In the genomic region with DNA sequence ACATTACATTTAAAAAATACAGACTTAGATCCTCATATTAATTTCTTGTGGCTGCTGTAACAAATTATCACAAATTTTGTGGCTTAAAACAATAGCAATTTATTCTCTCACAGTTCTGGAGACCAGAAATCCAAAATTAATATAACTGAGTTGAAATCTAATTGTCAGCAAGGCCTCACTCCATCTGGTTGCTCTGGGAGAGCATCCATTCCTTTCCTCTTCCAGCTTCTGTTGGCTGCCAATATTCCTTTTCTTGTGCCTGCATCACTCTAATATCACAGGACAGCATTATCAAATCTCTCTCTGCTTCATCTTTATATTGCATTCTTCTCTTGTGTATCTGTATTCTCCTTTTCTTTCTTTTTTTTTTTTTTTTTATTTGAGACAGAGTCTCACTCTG, we compare ENCODE assay signal across 33 cellular contexts.
"Had no signal": no experiment of that assay in that cellular context is flagged by ENCODE, and none has a peak within 500 bp of the region (broad histone marks: within the 10 kb centered on the region; RNA-seq: fewer than 3 reads in every experiment).

No MANE protein-coding gene starts in this region.

- H3K4me1 Mint-ChIP-seq: activated B cell treated with CpG ODN at 0.5 μM for 24 hours; activated T-helper 17 cell treated with anti-CD3 and anti-CD28 coated beads, Interleukin-2, amount 50 U/mL, for 72 hours had no signal

- H3K9me3 ChIP-seq: adrenal gland, body of pancreas, breast epithelium had no signal

- H3K27ac ChIP-seq: adrenal gland, body of pancreas, brain microvascular endothelial cell, breast epithelium, VCaP had no signal

- H3K4me3 Mint-ChIP-seq: activated B cell treated with CpG ODN at 0.5 μM for 24 hours; activated CD4-positive, alpha-beta memory T cell treated with anti-CD3 and anti-CD28 coated beads for 36 hours; activated CD4-positive, alpha-beta T cell treated with anti-CD3 and anti-CD28 coated beads, Interleukin-2, amount 10 ng/mL, durations not matched to agents 24 days and 14 days; activated CD8-positive, alpha-beta T cell treated with anti-CD3 and anti-CD28 coated beads for 36 hours; activated naive CD4-positive, alpha-beta T cell treated with anti-CD3 and anti-CD28 coated beads for 36 hours; activated naive CD8-positive, alpha-beta T cell treated with anti-CD3 and anti-CD28 coated beads for 36 hours; activated T-cell treated with anti-CD3 and anti-CD28 coated beads, Interleukin-2, amount 50 U/mL, for 4 hours; activated T-cell treated with anti-CD3 and anti-CD28 coated beads, Interleukin-2, amount 50 U/mL, for 72 hours; activated T-helper 1 cell treated with anti-CD3 and anti-CD28 coated beads, Interleukin-12 subunit alpha, Interleukin-12 subunit beta, Interleukin-2, Interleukin-4 antibody, amounts not matched to agents 30 ng/mL and 10 ng/mL and 1 ng/mL, durations not matched to agents 14 hours and 24 hours and 36 hours; activated T-helper 17 cell treated with anti-CD3 and anti-CD28 coated beads, Interleukin-2, amount 50 U/mL, for 72 hours; central memory CD8-positive, alpha-beta T cell; T-helper 2 cell treated with Interferon-gamma antibody and Interleukin-4, amounts not matched to agents 5 μg/mL and 100 μg/mL, for 36 hours had no signal

- ATAC-seq: activated CD8-positive, alpha-beta T cell treated with anti-CD3 and anti-CD28 coated beads for 36 hours; activated naive CD4-positive, alpha-beta T cell treated with anti-CD3 and anti-CD28 coated beads, Interleukin-2, amount 50 U/mL, for 72 hours; activated T-cell treated with anti-CD3 and anti-CD28 coated beads, Interleukin-2, amount 50 U/mL, for 4 hours; activated T-cell treated with anti-CD3 and anti-CD28 coated beads, Interleukin-2, amount 50 U/mL, for 72 hours; activated T-helper 17 cell treated with anti-CD3 and anti-CD28 coated beads, Interleukin-2, amount 50 U/mL, for 72 hours; body of pancreas had no signal

- H3K27ac Mint-ChIP-seq: activated B cell treated with CpG ODN at 0.5 μM for 24 hours; activated CD4-positive, alpha-beta memory T cell treated with anti-CD3 and anti-CD28 coated beads for 36 hours; activated CD4-positive, alpha-beta T cell treated with anti-CD3 and anti-CD28 coated beads, Interleukin-2, amount 10 ng/mL, durations not matched to agents 24 days and 14 days; activated CD8-positive, alpha-beta T cell treated with anti-CD3 and anti-CD28 coated beads for 36 hours; activated naive CD4-positive, alpha-beta T cell treated with anti-CD3 and anti-CD28 coated beads for 36 hours; activated naive CD4-positive, alpha-beta T cell treated with anti-CD3 and anti-CD28 coated beads, Interleukin-2, amount 50 U/mL, for 72 hours; activated naive CD8-positive, alpha-beta T cell treated with anti-CD3 and anti-CD28 coated beads for 36 hours; activated T-cell treated with anti-CD3 and anti-CD28 coated beads, Interleukin-2, amount 50 U/mL, for 72 hours; activated T-helper 1 cell treated with anti-CD3 and anti-CD28 coated beads, Interleukin-12 subunit alpha, Interleukin-12 subunit beta, Interleukin-2, Interleukin-4 antibody, amounts not matched to agents 30 ng/mL and 10 ng/mL and 1 ng/mL, durations not matched to agents 14 hours and 24 hours and 36 hours; activated T-helper 17 cell treated with anti-CD3 and anti-CD28 coated beads, Interleukin-2, amount 50 U/mL, for 72 hours; T-helper 2 cell treated with Interferon-gamma antibody and Interleukin-4, amounts not matched to agents 5 μg/mL and 100 μg/mL, for 36 hours had no signal

- H3K27me3 Mint-ChIP-seq: activated B cell treated with CpG ODN at 0.5 μM for 24 hours; activated CD4-positive, alpha-beta memory T cell treated with anti-CD3 and anti-CD28 coated beads for 36 hours; activated CD4-positive, alpha-beta T cell treated with anti-CD3 and anti-CD28 coated beads, Interleukin-2, amount 10 ng/mL, durations not matched to agents 24 days and 14 days; activated CD8-positive, alpha-beta T cell treated with anti-CD3 and anti-CD28 coated beads for 36 hours; activated naive CD8-positive, alpha-beta T cell treated with anti-CD3 and anti-CD28 coated beads for 36 hours; activated T-helper 17 cell treated with anti-CD3 and anti-CD28 coated beads, Interleukin-2, amount 50 U/mL, for 72 hours; central memory CD8-positive, alpha-beta T cell had no signal

- DNase-seq: activated B cell treated with CpG ODN at 0.5 μM for 24 hours; activated CD4-positive, alpha-beta memory T cell treated with anti-CD3 and anti-CD28 coated beads for 36 hours; activated CD4-positive, alpha-beta T cell treated with anti-CD3 and anti-CD28 coated beads for 4 hours; activated CD4-positive, alpha-beta T cell treated with anti-CD3 and anti-CD28 coated beads, Interleukin-2, amount 50 U/mL, for 1 hour; activated CD4-positive, alpha-beta T cell treated with anti-CD3 and anti-CD28 coated beads, Interleukin-2, amount 50 U/mL, for 4 hours; activated CD4-positive, CD25-positive, alpha-beta regulatory T cell treated with anti-CD3 and anti-CD28 coated beads, Interleukin-2, amount 50 U/mL, for 72 hours; activated CD8-positive, alpha-beta memory T cell treated with anti-CD3 and anti-CD28 coated beads, Interleukin-2, amount 50 U/mL, for 4 hours; activated CD8-positive, alpha-beta T cell treated with anti-CD3 and anti-CD28 coated beads for 36 hours; activated effector memory CD4-positive, alpha-beta T cell treated with anti-CD3 and anti-CD28 coated beads, Interleukin-2, amount 50 U/mL, for 16 hours; activated gamma-delta T cell treated with Interleukin-2 at 50 U/mL for 16 hours; activated naive CD4-positive, alpha-beta T cell; activated naive CD4-positive, alpha-beta T cell treated with anti-CD3 and anti-CD28 coated beads for 36 hours; activated naive CD4-positive, alpha-beta T cell treated with anti-CD3 and anti-CD28 coated beads, Interleukin-2, amount 50 U/mL, for 16 hours; activated naive CD8-positive, alpha-beta T cell treated with anti-CD3 and anti-CD28 coated beads for 36 hours; activated T-cell treated with anti-CD3 and anti-CD28 coated beads for 4 hours; activated T-cell treated with anti-CD3 and anti-CD28 coated beads, Interleukin-2, amount 50 U/mL, for 1 hour; activated T-cell treated with anti-CD3 and anti-CD28 coated beads, Interleukin-2, amount 50 U/mL, for 4 hours; activated T-cell treated with anti-CD3 and anti-CD28 coated beads, Interleukin-2, amount 50 U/mL, for 72 hours; adrenal gland; amniotic stem cell; aorta; body of pancreas; brain microvascular endothelial cell; T-helper 2 cell; T-helper 9 cell had no signal
